Comparison of ENCODE assay signal across 23 cellular contexts in genomic region chr6:35054743-35055130, GRCh38.
"Had no signal": no experiment of that assay in that cellular context is flagged by ENCODE, and none has a peak within 500 bp of the region (broad histone marks: within the 10 kb centered on the region; RNA-seq: fewer than 3 reads in every experiment).

No MANE protein-coding gene starts in this region.

- H3K4me3 ChIP-seq: lower lobe of right lung, mucosa of descending colon, neural progenitor cell, tibial artery had no signal

- H3K27me3 ChIP-seq: brain microvascular endothelial cell, neural progenitor cell, tibial artery had no signal

- H3K27me3 Mint-ChIP-seq: activated B cell treated with CpG ODN at 0.5 μM for 24 hours, naive B cell had no signal

- H2AFZ ChIP-seq: neural progenitor cell had no signal

- H3K4me3 Mint-ChIP-seq: activated B cell treated with CpG ODN at 0.5 μM for 24 hours; naive B cell; neural progenitor cell; T-helper 1 cell treated with Interleukin-12 subunit alpha and Interleukin-12 subunit beta and Interleukin-4 antibody, amounts not matched to agents 30 μg/mL and 1 μg/mL, for 36 hours had no signal

- H3K36me3 Mint-ChIP-seq: naive B cell had no signal

- H3K36me3 ChIP-seq: brain microvascular endothelial cell, neural progenitor cell had no signal

- H3K9me3 Mint-ChIP-seq: activated B cell treated with CpG ODN at 0.5 μM for 24 hours; naive B cell; neural progenitor cell; T-helper 1 cell treated with Interleukin-12 subunit alpha and Interleukin-12 subunit beta and Interleukin-4 antibody, amounts not matched to agents 30 μg/mL and 1 μg/mL, for 36 hours had no signal

- H3K4me2 ChIP-seq: neural progenitor cell had no signal

- H3K27ac Mint-ChIP-seq: activated B cell treated with CpG ODN at 0.5 μM for 24 hours; neural progenitor cell; T-helper 1 cell treated with Interleukin-12 subunit alpha and Interleukin-12 subunit beta and Interleukin-4 antibody, amounts not matched to agents 30 μg/mL and 1 μg/mL, for 36 hours had no signal

- ATAC-seq: left cardiac atrium; lower lobe of right lung; mucosa of descending colon; stimulated activated naive CD8-positive, alpha-beta T cell treated with anti-CD3 and anti-CD28 coated beads, Interleukin-15, Interleukin-2, amounts not matched to agents 100 U/mL and 50 U/mL, for 24 hours had no signal

- DNase-seq: activated B cell treated with CpG ODN at 0.5 μM for 24 hours; activated CD4-positive, alpha-beta T cell treated with anti-CD3 and anti-CD28 coated beads for 4 hours; activated CD4-positive, alpha-beta T cell treated with anti-CD3 and anti-CD28 coated beads, Interleukin-2, amount 50 U/mL, for 48 hours; activated CD8-positive, alpha-beta memory T cell treated with anti-CD3 and anti-CD28 coated beads, Interleukin-2, amount 50 U/mL, for 48 hours; activated naive CD4-positive, alpha-beta T cell treated with Interleukin-2 at 50 U/mL for 16 hours; activated T-cell treated with anti-CD3 and anti-CD28 coated beads, Interleukin-2, amount 50 U/mL, for 48 hours; amygdala; brain microvascular endothelial cell; caudate nucleus; dermis blood vessel endothelial cell; effector memory CD4-positive, alpha-beta T cell; left cardiac atrium; lower lobe of right lung; mesendoderm; mucosa of descending colon; naive B cell; retina; stimulated activated CD4-positive, alpha-beta T cell treated with anti-CD3 and anti-CD28 coated beads, Interleukin-4, amount 100 ng/mL, for 24 hours; stimulated activated naive CD8-positive, alpha-beta T cell treated with anti-CD3 and anti-CD28 coated beads, Interleukin-15, Interleukin-2, amounts not matched to agents 100 U/mL and 50 U/mL, for 24 hours; substantia nigra; tibial artery had no signal

- H3K9me3 ChIP-seq: lower lobe of right lung, mucosa of descending colon, tibial artery had no signal

- H3K27ac ChIP-seq: brain microvascular endothelial cell, lower lobe of right lung, neural progenitor cell had no signal

- H3K9ac ChIP-seq: neural progenitor cell had no signal
